8 cellular contexts compared by ENCODE assay signal in the genomic region with DNA sequence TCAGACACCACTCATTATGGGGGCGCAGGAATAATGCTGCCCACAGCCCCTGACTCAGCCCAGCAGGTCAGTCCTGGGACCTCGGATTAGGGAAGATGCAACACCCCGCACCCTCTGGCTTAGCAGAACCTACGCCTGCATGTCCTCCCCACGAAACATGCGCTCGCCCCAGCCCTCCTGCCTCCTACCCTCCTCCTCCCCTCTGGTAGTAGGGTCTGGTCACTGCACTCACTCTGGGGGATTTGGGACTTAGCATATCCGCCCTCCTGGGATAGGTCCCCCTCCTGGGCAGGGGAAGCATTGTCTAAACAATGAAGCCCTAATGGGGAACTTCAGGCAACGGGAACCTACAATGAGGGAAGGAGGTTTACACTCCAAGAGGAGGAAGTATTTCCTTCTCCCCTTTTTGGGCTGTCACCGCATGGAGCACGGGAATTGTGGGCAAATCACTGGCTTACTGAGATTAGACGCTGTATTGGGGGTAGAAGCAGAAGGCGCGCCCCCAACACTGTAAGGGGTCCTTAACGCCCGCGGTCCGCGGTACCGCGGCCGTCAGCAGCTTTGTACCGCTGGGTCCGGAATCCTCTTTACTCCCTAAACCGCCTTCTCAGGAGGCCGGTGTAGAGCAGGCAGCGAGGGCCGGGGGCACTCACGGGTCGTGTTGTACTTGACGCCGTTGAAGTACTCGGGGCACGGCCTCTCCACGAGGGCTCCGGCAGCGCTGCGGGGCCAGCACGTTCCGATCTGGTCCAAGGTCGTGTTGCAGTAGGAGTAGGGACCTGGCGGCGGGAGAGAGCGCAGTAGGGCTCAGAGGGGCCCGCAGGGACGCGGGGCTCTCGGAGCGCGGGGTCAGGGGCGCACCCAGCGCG. TPM values are rescaled to one million over a fixed set of nuclear protein-coding genes. Genes with fewer than 3 reads are reported as not detected.
A peak's percentile ranks its signal among the peaks of the same experiment; 100 is the strongest.
DNase-seq lines count a peak whose midpoint lies in the region; ATAC-seq and TF ChIP-seq lines count a peak whose summit lies in the region.

No MANE protein-coding gene starts in this region.

- no peak overlapping the region for H3K27ac Mint-ChIP-seq in activated naive CD4-positive, alpha-beta T cell treated with anti-CD3 and anti-CD28 coated beads for 36 hours

- in situ Hi-C loops in mammary epithelial cell (cut with MboI; ENCODE audit: low sequenced_read_pairs in 2 of 2) = no loop called here

- H3K4me1 Mint-ChIP-seq in activated naive CD4-positive, alpha-beta T cell treated with anti-CD3 and anti-CD28 coated beads for 36 hours (ENCODE audit: low read depth) = peaks cover 5% of the 10 kb centered on the region

- DNase-seq in activated naive CD4-positive, alpha-beta T cell treated with anti-CD3 and anti-CD28 coated beads for 36 hours = no peak
- no peak for DNase-seq in activated naive CD4-positive, alpha-beta T cell (lab: John Stamatoyannopoulos, UW)
- DNase-seq in mammary epithelial cell (no peak), upper lobe of left lung (peak in 1 of 2 donors; percentile 85)
- DNase-seq in activated effector memory CD4-positive, alpha-beta T cell treated with anti-CD3 and anti-CD28 coated beads, Interleukin-2, amount 50 U/mL, for 16 hours = no peak

- H3K36me3 Mint-ChIP-seq in activated naive CD4-positive, alpha-beta T cell treated with anti-CD3 and anti-CD28 coated beads for 36 hours (ENCODE audit: low read depth) = no peaks in the 10 kb centered on the region

- H3K27me3 ChIP-seq in mammary epithelial cell (ENCODE audit: insufficient read depth, low read length) (peaks cover 35% of the 10 kb centered on the region), upper lobe of left lung (peaks cover 0 to 25% (median 13%) of the 10 kb centered on the region in 4 donors)

- intact Hi-C loops in activated naive CD4-positive, alpha-beta T cell treated with anti-CD3 and anti-CD28 coated beads for 36 hours (cut with micrococcal nuclease) = loop anchor here (1.0 kb wide), 1 partner anchor 57 kb away; no protein-coding TSS in a partner anchor
- intact Hi-C loops in mammary epithelial cell (cut with micrococcal nuclease) = no loop called here

- ATAC-seq in upper lobe of left lung (ENCODE audit: low FRiP score in 2 of 2) = peak; percentile 23 to 27
- ATAC-seq in GM19455 (IDR thresholded peaks at IDR 0.05; ENCODE audit: unreplicated experiment) = no peak
- no peak for ATAC-seq in GM21367 (IDR thresholded peaks at IDR 0.05; ENCODE audit: unreplicated experiment)

- TF ChIP-seq CTCF in mammary epithelial cell (conservative IDR thresholded peaks at IDR 0.05 in 1 of 2, IDR thresholded peaks at IDR 0.05 in 1 of 2; ENCODE audit: extremely low read depth in 1 of 2, insufficient read depth in 1 of 2, low read depth in 1 of 2, low read length in 2 of 2) = no peak
- TF ChIP-seq CTCF in upper lobe of left lung (IDR thresholded peaks at IDR 0.05) = no peak

- no peak overlapping the region for H2AFZ ChIP-seq in mammary epithelial cell (ENCODE audit: low read depth, low read length)

- H3K27ac ChIP-seq in mammary epithelial cell (ENCODE audit: insufficient read depth, low read depth, low read length) (no peak overlapping the region), mesodermal cell (ENCODE audit: low read depth, low read length, severe bottlenecking) (no peak overlapping the region), upper lobe of left lung (no peak overlapping the region)

- peak overlapping the region; percentile 57 for H3K4me3 Mint-ChIP-seq in activated naive CD4-positive, alpha-beta T cell treated with anti-CD3 and anti-CD28 coated beads for 36 hours

- H4K20me1 ChIP-seq in mammary epithelial cell (ENCODE audit: insufficient read depth, low read length) = no peaks in the 10 kb centered on the region

- no peaks in the 10 kb centered on the region for H3K9me3 Mint-ChIP-seq in activated naive CD4-positive, alpha-beta T cell treated with anti-CD3 and anti-CD28 coated beads for 36 hours

- no peak for TF ChIP-seq EP300 in upper lobe of left lung (IDR thresholded peaks at IDR 0.05)

- H3K79me2 ChIP-seq in mammary epithelial cell (ENCODE audit: insufficient read depth, low read length) = no peaks in the 10 kb centered on the region

- H3K36me3 ChIP-seq in mammary epithelial cell (ENCODE audit: insufficient read depth, low read length) (no peaks in the 10 kb centered on the region), mesodermal cell (ENCODE audit: control insufficient read depth, insufficient read depth, low read length) (no peaks in the 10 kb centered on the region), upper lobe of left lung (no peaks in the 10 kb centered on the region)

- H3K4me1 ChIP-seq in mammary epithelial cell (ENCODE audit: insufficient read depth, low read length) (peaks cover 4% of the 10 kb centered on the region), mesodermal cell (ENCODE audit: control insufficient read depth, insufficient read depth, low read length, poor library complexity, severe bottlenecking) (peaks cover 9% of the 10 kb centered on the region), upper lobe of left lung (peaks cover 13 to 18% (median 18%) of the 10 kb centered on the region in 4 donors)

- CTCF ChIA-PET in activated naive CD4-positive, alpha-beta T cell treated with anti-CD3 and anti-CD28 coated beads for 36 hours (lab: Charles Lee) = interaction anchor here (1.3 to 5.9 kb wide), 2 partner anchors 59 to 257 kb away, joined by 4 to 67 read pairs; no protein-coding TSS in a partner anchor
- CTCF ChIA-PET in mammary epithelial cell (lab: Charles Lee; ENCODE audit: low non-redundant PET) = no interaction called here

- H3K4me2 ChIP-seq in mammary epithelial cell (ENCODE audit: insufficient read depth, low read depth, low read length) = peak overlapping the region; percentile 65

- BruUV-seq in mammary epithelial cell (replicated peaks; lab: Mats Ljungman, UMichigan) = no TSS peak

- peaks cover 60% of the 10 kb centered on the region for H3K27me3 Mint-ChIP-seq in activated naive CD4-positive, alpha-beta T cell treated with anti-CD3 and anti-CD28 coated beads for 36 hours (ENCODE audit: low read depth)

- 7% methylated on average over 36 of the region's 53 CpGs for WGBS in mammary epithelial cell (ENCODE audit: low coverage, missing lambda C conversion rate)
- WGBS in mesodermal cell (ENCODE audit: insufficient coverage in 2 of 2), 2 experiments = 4 to 6% methylated on average over 34 to 42 of the region's 53 CpGs
- WGBS in upper lobe of left lung, 2 donors = 10 to 15% methylated on average over 23 to 52 of the region's 53 CpGs

- dilution Hi-C loops in mammary epithelial cell (cut with HindIII; ENCODE audit: low sequenced_read_pairs) = no loop called here

- TF ChIP-seq POLR2A in upper lobe of left lung (IDR thresholded peaks at IDR 0.05) = no peak

- H3K9me3 ChIP-seq in mammary epithelial cell (replicated peaks; ENCODE audit: insufficient read depth, low read length) (no peaks in the 10 kb centered on the region), mesodermal cell (ENCODE audit: control insufficient read depth, low read length) (no peaks in the 10 kb centered on the region), upper lobe of left lung (no peaks in the 10 kb centered on the region)

- H3K9ac ChIP-seq in mammary epithelial cell (ENCODE audit: insufficient read depth, low read length) = no peak overlapping the region

- H3K4me3 ChIP-seq in mammary epithelial cell (replicated peaks in 1 of 3; ENCODE audit: insufficient read depth in 1 of 3, low read depth in 2 of 3, low read length in 3 of 3) = no peak overlapping the region
- H3K4me3 ChIP-seq in mesodermal cell (ENCODE audit: extremely low read depth, insufficient read depth, low read length, poor library complexity, severe bottlenecking) = peak overlapping the region; percentile 39
- H3K4me3 ChIP-seq in upper lobe of left lung = peak overlapping the region; percentile 1 to 50 (median 43)

RNA-seq across cellular contexts. Expression of gene CRHR2, which starts 0.8 kb away (rescaled TPM):
- not detected for total RNA-seq in activated naive CD4-positive, alpha-beta T cell treated with anti-CD3 and anti-CD28 coated beads for 36 hours
- total RNA-seq in mammary epithelial cell (not detected), upper lobe of left lung (1 to 10 TPM in 1 of 6 donors, under 1 TPM in 3, not detected in 2; 0.10 to 1.0 (median 0.44) TPM)
- not detected for polyA plus RNA-seq in mammary epithelial cell
- not detected for polyA minus RNA-seq in mammary epithelial cell
- 0.33 TPM for polyA plus RNA-seq in mesodermal cell (2013, experiment 1 of 2)
- polyA plus RNA-seq in mesodermal cell (2013, experiment 2 of 2) = not detected

Comparison
In these comparisons a context has a peak if more than half of its experiments do, and no peak if none do; other contexts are left out.
1. H3K4me3 ChIP-seq: peak in mesodermal cell (single experiment) and upper lobe of left lung (4 of 4); none in mammary epithelial cell (0 of 3).
2. ATAC-seq: peak in upper lobe of left lung (2 of 2); none in GM19455 (single experiment) and GM21367 (single experiment).